Comparison of ENCODE assay signal across 19 cellular contexts in genomic region chr4:6460876-6461275, GRCh38. TPM values are rescaled to one million over a fixed set of nuclear protein-coding genes. Genes with fewer than 3 reads are reported as not detected.
"Had no signal": no experiment of that assay in that cellular context is flagged by ENCODE, and none has a peak within 500 bp of the region (broad histone marks: within the 10 kb centered on the region; RNA-seq: fewer than 3 reads in every experiment).

No MANE protein-coding gene starts in this region.

- H3K9me3 Mint-ChIP-seq: activated naive CD4-positive, alpha-beta T cell treated with anti-CD3 and anti-CD28 coated beads, Interleukin-2, amount 50 U/mL, for 24 hours; activated T-cell treated with anti-CD3 and anti-CD28 coated beads, Interleukin-2, amount 50 U/mL, for 24 hours; activated T-helper 2 cell treated with anti-CD3 and anti-CD28 coated beads, Interferon-gamma antibody, Interleukin-2, Interleukin-4, amounts not matched to agents 10 μg/mL and 5 μg/mL and 100 μg/mL, durations not matched to agents 14 hours and 24 hours and 36 hours; natural killer cell treated with Interleukin-12 subunit alpha and Interleukin-12 subunit beta and Interleukin-15 and Interleukin-18, amount 100 ng/mL, for 72 hours had no signal

- H3K4me1 ChIP-seq: left lung had no signal

- DNase-seq: activated CD4-positive, alpha-beta T cell treated with anti-CD3 and anti-CD28 coated beads, Interleukin-2, amount 50 U/mL, for 4 hours; activated T-cell treated with anti-CD3 and anti-CD28 coated beads, Interleukin-2, amount 50 U/mL, for 24 hours; erythroblast; foreskin melanocyte; glutamatergic neuron; left lung; retina; T-helper 2 cell had no signal

- H3K36me3 ChIP-seq: cardiac muscle cell, left lung, thoracic aorta had no signal

- ATAC-seq: left lung had no signal

- H3K27ac ChIP-seq: cardiac muscle cell, left lung, thoracic aorta, VCaP had no signal

- H3K36me3 Mint-ChIP-seq: activated naive CD4-positive, alpha-beta T cell treated with anti-CD3 and anti-CD28 coated beads, Interleukin-2, amount 50 U/mL, for 24 hours; mesothelial cell of epicardium; natural killer cell treated with Interleukin-12 subunit alpha and Interleukin-12 subunit beta and Interleukin-15 and Interleukin-18, amount 100 ng/mL, for 72 hours had no signal

- H3K27ac Mint-ChIP-seq: activated naive CD4-positive, alpha-beta T cell treated with anti-CD3 and anti-CD28 coated beads, Interleukin-2, amount 50 U/mL, for 24 hours; activated T-cell treated with anti-CD3 and anti-CD28 coated beads, Interleukin-2, amount 50 U/mL, for 24 hours; activated T-helper 2 cell treated with anti-CD3 and anti-CD28 coated beads, Interferon-gamma antibody, Interleukin-2, Interleukin-4, amounts not matched to agents 10 μg/mL and 5 μg/mL and 100 μg/mL, durations not matched to agents 14 hours and 24 hours and 36 hours; mesothelial cell of epicardium; natural killer cell treated with Interleukin-12 subunit alpha and Interleukin-12 subunit beta and Interleukin-15 and Interleukin-18, amount 100 ng/mL, for 72 hours; stimulated activated naive CD8-positive, alpha-beta T cell treated with anti-CD3 and anti-CD28 coated beads, Interleukin-15, Interleukin-2, amounts not matched to agents 100 ng/mL and 50 ng/mL, for 24 hours had no signal

- H3K4me3 Mint-ChIP-seq: activated naive CD4-positive, alpha-beta T cell treated with anti-CD3 and anti-CD28 coated beads, Interleukin-2, amount 50 U/mL, for 24 hours; activated T-cell treated with anti-CD3 and anti-CD28 coated beads, Interleukin-2, amount 50 U/mL, for 24 hours; mesothelial cell of epicardium; natural killer cell treated with Interleukin-12 subunit alpha and Interleukin-12 subunit beta and Interleukin-15 and Interleukin-18, amount 100 ng/mL, for 72 hours; stimulated activated naive CD8-positive, alpha-beta T cell treated with anti-CD3 and anti-CD28 coated beads, Interleukin-15, Interleukin-2, amounts not matched to agents 100 ng/mL and 50 ng/mL, for 24 hours had no signal

- FAIRE-seq: endometrium, keratinocyte had no signal

- H3K9me3 ChIP-seq: thoracic aorta had no signal

- H3K4me1 Mint-ChIP-seq: activated naive CD4-positive, alpha-beta T cell treated with anti-CD3 and anti-CD28 coated beads, Interleukin-2, amount 50 U/mL, for 24 hours; mesothelial cell of epicardium had no signal

- H3K4me3 ChIP-seq: cardiac muscle cell, left lung, thoracic aorta had no signal

RNA-seq across cellular contexts. Expression of gene PPP2R2C, which starts 11.5 kb away (rescaled TPM):
- total RNA-seq: activated T-helper 2 cell treated with anti-CD3 and anti-CD28 coated beads, Interferon-gamma antibody, Interleukin-2, Interleukin-4, amounts not matched to agents 10 μg/mL and 5 μg/mL and 100 μg/mL, durations not matched to agents 14 hours and 24 hours and 36 hours; cardiac muscle cell; natural killer cell treated with Interleukin-12 subunit alpha and Interleukin-12 subunit beta and Interleukin-15 and Interleukin-18, amount 100 ng/mL, for 72 hours; skeletal muscle tissue had no signal
- polyA plus RNA-seq: cardiac muscle cell had no signal
